24 cellular contexts compared by ENCODE assay signal in genomic region chr2:1617425-1618021, GRCh38.
DNase-seq lines count a peak whose midpoint lies in the region; ATAC-seq and TF ChIP-seq lines count a peak whose summit lies in the region.
"Had no signal": no experiment of that assay in that cellular context is flagged by ENCODE, and none has a peak within 500 bp of the region (broad histone marks: within the 10 kb centered on the region; RNA-seq: fewer than 3 reads in every experiment).

No MANE protein-coding gene starts in this region.

- ATAC-seq in Right ventricle myocardium superior (ENCODE audit: poor library complexity) (no peak), left ventricle myocardium superior (no peak)
- no peak for ATAC-seq in activated T-cell treated with anti-CD3 and anti-CD28 coated beads, Interleukin-2, amount 50 U/mL, for 4 hours
- no peak for ATAC-seq in activated naive CD4-positive, alpha-beta T cell treated with anti-CD3 and anti-CD28 coated beads, Interleukin-2, amount 50 U/mL, for 72 hours
- ATAC-seq: foreskin keratinocyte, K562, pancreas had no signal

- H3K4me3 ChIP-seq in OCI-LY3 (ENCODE audit: low read length) (no peak overlapping the region), transverse colon (no peak overlapping the region)
- H3K4me3 ChIP-seq: K562, pancreas, right lobe of liver, testis had no signal

- WGBS in transverse colon (ENCODE audit: low coverage in 1 of 2), 2 donors, result 46% methylated on average over 11 of the region's 11 CpGs; no CpG with 5 or more reads in 1 of the 2 donors

- intact Hi-C loops in Right ventricle myocardium superior (cut with DNase I), result no loop called here
- intact Hi-C loops in left ventricle myocardium superior (cut with micrococcal nuclease), result no loop called here
- intact Hi-C loops in transverse colon (cut with DNase I; ENCODE audit: low total_unique reads), result loop anchor here (5.0 kb wide), 1 partner anchor 1245 kb away; no protein-coding TSS in a partner anchor

- no peak overlapping the region for H3K4me3 Mint-ChIP-seq in activated T-cell treated with anti-CD3 and anti-CD28 coated beads, Interleukin-2, amount 50 U/mL, for 4 hours
- H3K4me3 Mint-ChIP-seq: activated CD4-positive, alpha-beta memory T cell treated with anti-CD3 and anti-CD28 coated beads for 36 hours; CD4-positive, CD25-positive, alpha-beta regulatory T cell; central memory CD8-positive, alpha-beta T cell had no signal

- H3K9me3 ChIP-seq in OCI-LY3 (ENCODE audit: insufficient read depth, low read length), result no peaks in the 10 kb centered on the region
- H3K9me3 ChIP-seq in transverse colon, result no peaks in the 10 kb centered on the region
- H3K9me3 ChIP-seq: pancreas, right lobe of liver, testis had no signal

- H2AFZ ChIP-seq in OCI-LY3 (ENCODE audit: low read depth, low read length), result peak overlapping the region; percentile 41

- H3K27ac Mint-ChIP-seq in activated naive CD4-positive, alpha-beta T cell treated with anti-CD3 and anti-CD28 coated beads, Interleukin-2, amount 50 U/mL, for 72 hours, result no peak overlapping the region
- H3K27ac Mint-ChIP-seq: activated CD4-positive, alpha-beta memory T cell treated with anti-CD3 and anti-CD28 coated beads for 36 hours; CD4-positive, CD25-positive, alpha-beta regulatory T cell had no signal

- H3K27me3 Mint-ChIP-seq in activated T-cell treated with anti-CD3 and anti-CD28 coated beads, Interleukin-2, amount 50 U/mL, for 4 hours (ENCODE audit: low read depth), result peaks cover 2% of the 10 kb centered on the region
- H3K27me3 Mint-ChIP-seq: CD4-positive, CD25-positive, alpha-beta regulatory T cell had no signal

- H3K36me3 ChIP-seq in OCI-LY3 (replicated peaks; ENCODE audit: low read depth, low read length), result no peaks in the 10 kb centered on the region
- no peaks in the 10 kb centered on the region for H3K36me3 ChIP-seq in transverse colon
- H3K36me3 ChIP-seq: pancreas, right lobe of liver, WERI-Rb-1 had no signal

- H3K4me1 ChIP-seq in OCI-LY3 (ENCODE audit: low read length) (peaks cover 38% of the 10 kb centered on the region), transverse colon (peaks cover 4 to 25% (median 20%) of the 10 kb centered on the region in 4 donors)
- H3K4me1 ChIP-seq: pancreas, right lobe of liver, testis had no signal

- in situ Hi-C loops in transverse colon (cut with MboI; ENCODE audit: low pct_ligation_motif_present in 1 of 4, low pct_unique_long_range_greater_than_20kb in 1 of 4, low sequenced_read_pairs in 3 of 4), result no loop called here

- no peak overlapping the region for H3K4me2 ChIP-seq in OCI-LY3 (ENCODE audit: low read length)

- TF ChIP-seq CTCF in OCI-LY3 (IDR thresholded peaks at IDR 0.05; ENCODE audit: low read depth, low read length) (no peak), transverse colon (IDR thresholded peaks at IDR 0.05) (no peak)

- H3K27me3 ChIP-seq in OCI-LY3 (ENCODE audit: low read depth, low read length) (no peaks in the 10 kb centered on the region), transverse colon (no peaks in the 10 kb centered on the region)
- H3K27me3 ChIP-seq: foreskin keratinocyte, pancreas, right lobe of liver, testis had no signal

- no peaks in the 10 kb centered on the region for H3K79me2 ChIP-seq in OCI-LY3 (ENCODE audit: low read length)

- no peaks in the 10 kb centered on the region for H3K4me1 Mint-ChIP-seq in activated T-cell treated with anti-CD3 and anti-CD28 coated beads, Interleukin-2, amount 50 U/mL, for 4 hours (ENCODE audit: low read depth)
- H3K4me1 Mint-ChIP-seq: CD4-positive, CD25-positive, alpha-beta regulatory T cell; central memory CD8-positive, alpha-beta T cell had no signal

- H3K27ac ChIP-seq in OCI-LY3 (ENCODE audit: low read length), result no peak overlapping the region
- H3K27ac ChIP-seq in transverse colon, result peak overlapping the region in 3 of 4 donors; percentile 63 to 78 (median 64)
- H3K27ac ChIP-seq: foreskin keratinocyte, pancreas, right lobe of liver, testis, WERI-Rb-1 had no signal

- no peak for TF ChIP-seq EP300 in transverse colon (IDR thresholded peaks at IDR 0.05; ENCODE audit: low read depth)

- H3K36me3 Mint-ChIP-seq in activated T-cell treated with anti-CD3 and anti-CD28 coated beads, Interleukin-2, amount 50 U/mL, for 4 hours (ENCODE audit: insufficient read depth), result no peaks in the 10 kb centered on the region
- no peaks in the 10 kb centered on the region for H3K36me3 Mint-ChIP-seq in activated naive CD4-positive, alpha-beta T cell treated with anti-CD3 and anti-CD28 coated beads, Interleukin-2, amount 50 U/mL, for 72 hours
- H3K36me3 Mint-ChIP-seq: activated CD4-positive, alpha-beta memory T cell treated with anti-CD3 and anti-CD28 coated beads for 36 hours; CD4-positive, CD25-positive, alpha-beta regulatory T cell; naive B cell had no signal

- no peak overlapping the region for H3K9ac ChIP-seq in OCI-LY3 (ENCODE audit: low read length)

- no peaks in the 10 kb centered on the region for H4K20me1 ChIP-seq in OCI-LY3 (ENCODE audit: insufficient read depth, low read length)

- TF ChIP-seq POLR2A in transverse colon (IDR thresholded peaks at IDR 0.05), result no peak

- H3K9me3 Mint-ChIP-seq in activated T-cell treated with anti-CD3 and anti-CD28 coated beads, Interleukin-2, amount 50 U/mL, for 4 hours, result no peaks in the 10 kb centered on the region
- no peaks in the 10 kb centered on the region for H3K9me3 Mint-ChIP-seq in activated naive CD4-positive, alpha-beta T cell treated with anti-CD3 and anti-CD28 coated beads, Interleukin-2, amount 50 U/mL, for 72 hours
- H3K9me3 Mint-ChIP-seq: activated CD4-positive, alpha-beta memory T cell treated with anti-CD3 and anti-CD28 coated beads for 36 hours had no signal

- DNase-seq in Right ventricle myocardium superior (peak; percentile 22), left ventricle myocardium superior (no peak), islet precursor cell (peak; percentile 88), transverse colon (no peak), GM19238 (ENCODE audit: insufficient read length, low spot score) (no peak)
- no peak for DNase-seq in activated T-cell treated with anti-CD3 and anti-CD28 coated beads, Interleukin-2, amount 50 U/mL, for 4 hours
- no peak for DNase-seq in activated naive CD4-positive, alpha-beta T cell treated with anti-CD3 and anti-CD28 coated beads, Interleukin-2, amount 50 U/mL, for 72 hours (ENCODE audit: low spot score in 2 of 2)
- DNase-seq: activated CD4-positive, alpha-beta memory T cell treated with anti-CD3 and anti-CD28 coated beads for 36 hours; activated naive CD4-positive, alpha-beta T cell treated with Interleukin-2 at 50 U/mL for 16 hours; CD4-positive, CD25-positive, alpha-beta regulatory T cell; DMS153; erythroblast; foreskin keratinocyte; MV-4-11; naive B cell; pancreas; stimulated activated CD4-positive, alpha-beta T cell treated with anti-CD3 and anti-CD28 coated beads, Interleukin-15, amount 100 ng/mL, for 24 hours; T-helper 2 cell; testis; WERI-Rb-1 had no signal

Comparison
In these comparisons a context has a peak if more than half of its experiments do, and no peak if none do; other contexts are left out.
1. DNase-seq: peak in Right ventricle myocardium superior (single experiment) and islet precursor cell (single experiment); none in left ventricle myocardium superior (single experiment), transverse colon (single experiment), activated T-cell treated with anti-CD3 and anti-CD28 coated beads, Interleukin-2, amount 50 U/mL, for 4 hours (single experiment), GM19238 (single experiment) and activated naive CD4-positive, alpha-beta T cell treated with anti-CD3 and anti-CD28 coated beads, Interleukin-2, amount 50 U/mL, for 72 hours (0 of 2).